In the genomic region with DNA sequence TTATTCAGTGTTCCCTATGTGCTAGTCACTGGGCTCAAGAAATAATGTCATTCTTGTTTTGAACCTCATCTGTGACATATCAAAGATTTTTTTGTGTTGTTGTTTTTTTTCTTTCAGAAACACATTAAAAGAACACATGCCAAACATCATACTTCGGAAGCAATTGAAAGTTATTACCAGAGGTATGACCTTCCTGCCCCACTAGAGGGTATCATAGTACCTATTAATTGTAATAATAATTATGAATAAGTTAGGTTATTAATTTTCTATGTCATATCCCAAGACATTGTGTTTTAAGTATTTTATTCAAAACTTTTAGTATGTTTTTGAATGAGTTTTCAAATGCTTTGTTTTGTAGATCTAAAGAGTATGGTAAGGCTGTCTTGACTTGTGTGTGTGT, we compare ENCODE assay signal across 16 cellular contexts.
DNase-seq lines count a peak whose midpoint lies in the region; ATAC-seq and TF ChIP-seq lines count a peak whose summit lies in the region.
"Had no signal": no experiment of that assay in that cellular context is flagged by ENCODE, and none has a peak within 500 bp of the region (broad histone marks: within the 10 kb centered on the region; RNA-seq: fewer than 3 reads in every experiment).

No MANE protein-coding gene starts in this region.

- intact Hi-C loops in right lobe of liver (cut with DNase I) (no loop called here), ovary (cut with DNase I) (no loop called here)

- H3K4me1 ChIP-seq in Karpas-422 (ENCODE audit: low read length): no peaks in the 10 kb centered on the region
- H3K4me1 ChIP-seq in right lobe of liver: peaks cover 0 to 5% (median 2%) of the 10 kb centered on the region in 4 donors
- no peaks in the 10 kb centered on the region for H3K4me1 ChIP-seq in ovary (ENCODE audit: insufficient read depth)
- H3K4me1 ChIP-seq: vagina had no signal

- CTCF ChIA-PET in BJ (lab: Yijun Ruan, JAX): no interaction called here

- H3K9me3 ChIP-seq in Karpas-422 (ENCODE audit: low read length) (no peaks in the 10 kb centered on the region), right lobe of liver (no peaks in the 10 kb centered on the region), ovary (no peaks in the 10 kb centered on the region)
- H3K9me3 ChIP-seq: sigmoid colon, vagina had no signal

- no peaks in the 10 kb centered on the region for H3K36me3 ChIP-seq in BJ (ENCODE audit: control insufficient read depth, insufficient read depth, low read length)
- no peaks in the 10 kb centered on the region for H3K36me3 ChIP-seq in Karpas-422 (ENCODE audit: insufficient read depth, low read length)
- H3K36me3 ChIP-seq in right lobe of liver: no peaks in the 10 kb centered on the region
- no peaks in the 10 kb centered on the region for H3K36me3 ChIP-seq in ovary
- H3K36me3 ChIP-seq: brain microvascular endothelial cell, sigmoid colon, vagina had no signal

- TF ChIP-seq EP300 in ovary (IDR thresholded peaks at IDR 0.05): no peak

- no peak overlapping the region for H3K27ac ChIP-seq in Karpas-422 (ENCODE audit: low read length)
- no peak overlapping the region for H3K27ac ChIP-seq in right lobe of liver
- H3K27ac ChIP-seq in ovary: no peak overlapping the region
- H3K27ac ChIP-seq: brain microvascular endothelial cell, KMS-11, sigmoid colon, SK-N-MC, vagina had no signal

- TF ChIP-seq POLR2A in right lobe of liver (IDR thresholded peaks at IDR 0.05) (no peak), ovary (IDR thresholded peaks at IDR 0.05) (no peak)

- no peak overlapping the region for H3K4me3 ChIP-seq in BJ (ENCODE audit: low read depth, low read length)
- H3K4me3 ChIP-seq in Karpas-422 (ENCODE audit: low read length): no peak overlapping the region
- no peak overlapping the region for H3K4me3 ChIP-seq in choroid plexus epithelial cell (ENCODE audit: low read depth, low read length)
- no peak overlapping the region for H3K4me3 ChIP-seq in right lobe of liver
- H3K4me3 ChIP-seq in ovary: no peak overlapping the region
- H3K4me3 ChIP-seq: sigmoid colon, SK-N-MC, vagina had no signal

- no peaks in the 10 kb centered on the region for H3K27me3 ChIP-seq in BJ (ENCODE audit: control insufficient read depth, insufficient read depth, low read length)
- H3K27me3 ChIP-seq in Karpas-422 (ENCODE audit: low read length): no peaks in the 10 kb centered on the region
- H3K27me3 ChIP-seq in right lobe of liver: no peaks in the 10 kb centered on the region
- H3K27me3 ChIP-seq in ovary: no peaks in the 10 kb centered on the region
- H3K27me3 ChIP-seq: brain microvascular endothelial cell, sigmoid colon, vagina had no signal

- 36% methylated on average over 1 of the region's 1 CpG for WGBS in right lobe of liver (ENCODE audit: insufficient coverage, low coverage, low lambda C conversion rate, missing lambda C conversion rate)
- 84 to 85% (median 84%) methylated on average over 1 of the region's 1 CpG for WGBS in ovary, 3 donors

- POLR2A ChIA-PET in BJ (lab: Charles Lee): no interaction called here

- H3K9ac ChIP-seq in Karpas-422 (ENCODE audit: low read length): no peak overlapping the region
- H3K9ac ChIP-seq: KMS-11 had no signal

- no peaks in the 10 kb centered on the region for H3K79me2 ChIP-seq in Karpas-422 (ENCODE audit: low read length)

- no peaks in the 10 kb centered on the region; the same call in 1 of the 2 replicates for H4K20me1 ChIP-seq in Karpas-422 (ENCODE audit: insufficient read depth, low read depth, low read length)

- H3K4me2 ChIP-seq in Karpas-422 (ENCODE audit: low read depth, low read length, poor library complexity, severe bottlenecking): no peak overlapping the region
- H3K4me2 ChIP-seq: KMS-11 had no signal

- DNase-seq in BJ (ENCODE audit: low read depth) (no peak), Karpas-422 (peak; percentile 59), choroid plexus epithelial cell (ENCODE audit: low read depth) (peak; percentile 5), right lobe of liver (no peak), NCI-H1092 treated with DMSO at 0.1 percent for 48 hours (lab: John Stamatoyannopoulos, UW) (no peak), ovary (no peak)
- no peak for DNase-seq in stimulated activated CD4-positive, alpha-beta T cell treated with anti-CD3 and anti-CD28 coated beads, Interleukin-4, amount 100 ng/mL, for 1 hour
- DNase-seq: activated naive CD4-positive, alpha-beta T cell treated with anti-CD3 and anti-CD28 coated beads for 36 hours; brain microvascular endothelial cell; H7; sigmoid colon; stimulated activated naive CD8-positive, alpha-beta T cell treated with anti-CD3 and anti-CD28 coated beads, Interleukin-15, Interleukin-2, amounts not matched to agents 100 U/mL and 50 U/mL, for 24 hours had no signal

- no peak overlapping the region for H2AFZ ChIP-seq in Karpas-422 (ENCODE audit: low read length)

- no peaks in the 10 kb centered on the region for H3K9me2 ChIP-seq in Karpas-422 (replicated peaks; ENCODE audit: insufficient read depth, low read length)

- peak in 3 of 4 donors; percentile 23 to 54 (median 38) for ATAC-seq in right lobe of liver
- ATAC-seq: natural killer cell treated with Interleukin-12 subunit alpha and Interleukin-12 subunit beta and Interleukin-15 and Interleukin-18, amount 100 ng/mL, for 72 hours; stimulated activated naive CD8-positive, alpha-beta T cell treated with anti-CD3 and anti-CD28 coated beads, Interleukin-15, Interleukin-2, amounts not matched to agents 100 U/mL and 50 U/mL, for 24 hours had no signal

- peak; percentile 26; the same call in 1 of the 2 replicates for TF ChIP-seq CTCF in BJ (IDR thresholded peaks at IDR 0.05; ENCODE audit: insufficient read depth, low read depth, low read length)
- TF ChIP-seq CTCF in choroid plexus epithelial cell (conservative IDR thresholded peaks at IDR 0.05; ENCODE audit: low read depth, low read length): no peak
- TF ChIP-seq CTCF in right lobe of liver (IDR thresholded peaks at IDR 0.05): peak; percentile 33 to 52 (median 45)
- TF ChIP-seq CTCF in ovary (IDR thresholded peaks at IDR 0.05): no peak

Comparison
In these comparisons a context has a peak if more than half of its experiments do, and no peak if none do; other contexts are left out.
1. DNase-seq: peak in Karpas-422 (single experiment) and choroid plexus epithelial cell (single experiment); none in BJ (single experiment), right lobe of liver (0 of 3), NCI-H1092 treated with DMSO at 0.1 percent for 48 hours (single experiment), ovary (0 of 5) and stimulated activated CD4-positive, alpha-beta T cell treated with anti-CD3 and anti-CD28 coated beads, Interleukin-4, amount 100 ng/mL, for 1 hour (single experiment).
2. CTCF ChIP-seq: peak in BJ (single experiment) and right lobe of liver (4 of 4); none in choroid plexus epithelial cell (single experiment) and ovary (0 of 3).